1 cellular context compared by ENCODE assay signal in the genomic region with DNA sequence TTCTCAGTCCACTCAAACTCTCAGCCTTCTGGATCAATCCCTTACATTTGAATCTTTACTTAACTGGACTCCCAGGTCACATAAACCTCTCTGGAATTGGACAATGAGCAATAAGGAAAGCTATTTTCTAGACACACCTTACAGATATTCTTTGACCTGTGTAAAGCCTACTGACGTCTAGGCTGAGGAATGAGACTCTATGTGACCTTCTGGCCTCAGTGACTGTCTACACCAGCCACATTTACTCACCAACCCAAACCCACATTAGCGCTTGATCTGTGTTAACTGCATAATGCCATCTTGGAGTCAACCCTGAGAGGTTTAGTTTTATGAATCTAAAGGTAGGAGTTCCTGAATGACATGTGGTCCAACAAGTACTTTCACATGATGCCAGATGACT.
TF ChIP-seq lines count a peak whose summit lies in the region.

No MANE protein-coding gene starts in this region.

TF ChIP-seq in A549, 52 proteins besides CTCF, POLR2A, EP300 and RAD21 (continued from another document):
- TF ChIP-seq, protein P1, sequence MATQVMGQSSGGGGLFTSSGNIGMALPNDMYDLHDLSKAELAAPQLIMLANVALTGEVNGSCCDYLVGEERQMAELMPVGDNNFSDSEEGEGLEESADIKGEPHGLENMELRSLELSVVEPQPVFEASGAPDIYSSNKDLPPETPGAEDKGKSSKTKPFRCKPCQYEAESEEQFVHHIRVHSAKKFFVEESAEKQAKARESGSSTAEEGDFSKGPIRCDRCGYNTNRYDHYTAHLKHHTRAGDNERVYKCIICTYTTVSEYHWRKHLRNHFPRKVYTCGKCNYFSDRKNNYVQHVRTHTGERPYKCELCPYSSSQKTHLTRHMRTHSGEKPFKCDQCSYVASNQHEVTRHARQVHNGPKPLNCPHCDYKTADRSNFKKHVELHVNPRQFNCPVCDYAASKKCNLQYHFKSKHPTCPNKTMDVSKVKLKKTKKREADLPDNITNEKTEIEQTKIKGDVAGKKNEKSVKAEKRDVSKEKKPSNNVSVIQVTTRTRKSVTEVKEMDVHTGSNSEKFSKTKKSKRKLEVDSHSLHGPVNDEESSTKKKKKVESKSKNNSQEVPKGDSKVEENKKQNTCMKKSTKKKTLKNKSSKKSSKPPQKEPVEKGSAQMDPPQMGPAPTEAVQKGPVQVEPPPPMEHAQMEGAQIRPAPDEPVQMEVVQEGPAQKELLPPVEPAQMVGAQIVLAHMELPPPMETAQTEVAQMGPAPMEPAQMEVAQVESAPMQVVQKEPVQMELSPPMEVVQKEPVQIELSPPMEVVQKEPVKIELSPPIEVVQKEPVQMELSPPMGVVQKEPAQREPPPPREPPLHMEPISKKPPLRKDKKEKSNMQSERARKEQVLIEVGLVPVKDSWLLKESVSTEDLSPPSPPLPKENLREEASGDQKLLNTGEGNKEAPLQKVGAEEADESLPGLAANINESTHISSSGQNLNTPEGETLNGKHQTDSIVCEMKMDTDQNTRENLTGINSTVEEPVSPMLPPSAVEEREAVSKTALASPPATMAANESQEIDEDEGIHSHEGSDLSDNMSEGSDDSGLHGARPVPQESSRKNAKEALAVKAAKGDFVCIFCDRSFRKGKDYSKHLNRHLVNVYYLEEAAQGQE (IDR thresholded peaks at IDR 0.05), result no peak
- TF ChIP-seq, protein P2, sequence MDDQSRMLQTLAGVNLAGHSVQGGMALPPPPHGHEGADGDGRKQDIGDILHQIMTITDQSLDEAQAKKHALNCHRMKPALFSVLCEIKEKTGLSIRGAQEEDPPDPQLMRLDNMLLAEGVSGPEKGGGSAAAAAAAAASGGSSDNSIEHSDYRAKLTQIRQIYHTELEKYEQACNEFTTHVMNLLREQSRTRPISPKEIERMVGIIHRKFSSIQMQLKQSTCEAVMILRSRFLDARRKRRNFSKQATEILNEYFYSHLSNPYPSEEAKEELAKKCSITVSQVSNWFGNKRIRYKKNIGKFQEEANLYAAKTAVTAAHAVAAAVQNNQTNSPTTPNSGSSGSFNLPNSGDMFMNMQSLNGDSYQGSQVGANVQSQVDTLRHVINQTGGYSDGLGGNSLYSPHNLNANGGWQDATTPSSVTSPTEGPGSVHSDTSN (IDR thresholded peaks at IDR 0.05), result no peak
- TF ChIP-seq HOXA7 (CRISPR knock-in tag; IDR thresholded peaks at IDR 0.05), result no peak
- no peak for TF ChIP-seq JUN (IDR thresholded peaks at IDR 0.05)
- no peak for TF ChIP-seq FOXS1 (CRISPR knock-in tag; IDR thresholded peaks at IDR 0.05)
- no peak for TF ChIP-seq NFE2L2 (conservative IDR thresholded peaks at IDR 0.05; ENCODE audit: low read length)
- TF ChIP-seq CHD4 (IDR thresholded peaks at IDR 0.05; ENCODE audit: borderline replicate concordance), result no peak
- TF ChIP-seq TP53 (CRISPR knock-in tag; IDR thresholded peaks at IDR 0.05), result no peak
- no peak for TF ChIP-seq HOXB5 (CRISPR knock-in tag; IDR thresholded peaks at IDR 0.05)
- no peak for TF ChIP-seq MYC (IDR thresholded peaks at IDR 0.05; ENCODE audit: borderline replicate concordance, low read length)
- TF ChIP-seq ESRRA (IDR thresholded peaks at IDR 0.05; ENCODE audit: borderline replicate concordance, low read length), result no peak
- no peak for TF ChIP-seq CHD2 (IDR thresholded peaks at IDR 0.05; ENCODE audit: low read length, partially characterized antibody)
- no peak for TF ChIP-seq KDM5A (IDR thresholded peaks at IDR 0.05)
